In the genomic region with DNA sequence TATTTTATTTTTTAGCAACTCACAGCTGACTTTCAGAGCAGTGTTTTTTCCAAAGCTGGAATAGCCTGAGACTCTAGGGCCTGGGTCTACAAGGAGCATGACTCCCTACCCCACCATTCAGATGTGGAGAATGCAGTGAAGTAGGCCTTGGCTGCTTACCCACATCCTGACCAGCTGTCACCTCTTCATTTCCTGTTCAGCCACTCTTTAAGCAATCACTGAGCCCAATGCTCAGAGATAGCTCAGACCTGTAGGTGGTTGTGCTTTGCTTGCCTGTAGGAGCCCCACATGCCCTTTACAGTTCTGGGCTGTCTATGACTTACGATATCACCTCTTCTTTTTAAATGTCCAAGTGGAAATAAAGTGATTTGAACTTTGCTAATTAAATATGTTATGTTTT, we compare ENCODE assay signal across 8 cellular contexts.
DNase-seq lines count a peak whose midpoint lies in the region; ATAC-seq, FAIRE-seq and TF ChIP-seq lines count a peak whose summit lies in the region.

No MANE protein-coding gene starts in this region.

- no peaks in the 10 kb centered on the region for H3K4me1 ChIP-seq in HAP-1

- H3K9me3 ChIP-seq in HAP-1 = no peaks in the 10 kb centered on the region

- in situ Hi-C loops in astrocyte of the spinal cord (cut with HindIII; ENCODE audit: low sequenced_read_pairs) (no loop called here), HAP-1 (cut with MboI; ENCODE audit: low sequenced_read_pairs) (no loop called here)

- no peak for TF ChIP-seq CTCF in astrocyte of the spinal cord (IDR thresholded peaks at IDR 0.05; ENCODE audit: low read depth, low read length)
- no peak for TF ChIP-seq CTCF in D721Med (IDR thresholded peaks at IDR 0.05; ENCODE audit: insufficient read depth, missing control alignments)

- no peaks in the 10 kb centered on the region for H3K27me3 ChIP-seq in HAP-1 (ENCODE audit: low read depth)

- ATAC-seq in GM19438 (IDR thresholded peaks at IDR 0.05; ENCODE audit: low read depth, unreplicated experiment) (peak; percentile 95), HG03457 (IDR thresholded peaks at IDR 0.05; ENCODE audit: unreplicated experiment) (peak; percentile 96)

- no peak for FAIRE-seq in D721Med (lab: Jason Lieb, UNC)

- DNase-seq in EH (ENCODE audit: low read depth) (peak; percentile 31), astrocyte of the spinal cord (ENCODE audit: low read depth, low spot score) (peak; percentile 24), HAP-1 (ENCODE audit: low spot score in 2 of 2) (no peak), SIG-M5 (lab: John Stamatoyannopoulos, UW) (no peak), NCI-H1694 treated with DMSO at 0.1 percent for 48 hours (lab: John Stamatoyannopoulos, UW) (no peak), D721Med (ENCODE audit: insufficient read length, low spot score) (no peak)

- H3K4me3 ChIP-seq in astrocyte of the spinal cord (ENCODE audit: low read depth, low read length) = no peak overlapping the region
- H3K4me3 ChIP-seq in HAP-1 = no peak overlapping the region

- no peaks in the 10 kb centered on the region for H3K36me3 ChIP-seq in HAP-1 (replicated peaks)

Comparison
In these comparisons a context has a peak if more than half of its experiments do, and no peak if none do; other contexts are left out.
1. DNase-seq: peak in EH (single experiment) and astrocyte of the spinal cord (single experiment); none in HAP-1 (0 of 2), SIG-M5 (single experiment), NCI-H1694 treated with DMSO at 0.1 percent for 48 hours (single experiment) and D721Med (single experiment).